In the genomic region with DNA sequence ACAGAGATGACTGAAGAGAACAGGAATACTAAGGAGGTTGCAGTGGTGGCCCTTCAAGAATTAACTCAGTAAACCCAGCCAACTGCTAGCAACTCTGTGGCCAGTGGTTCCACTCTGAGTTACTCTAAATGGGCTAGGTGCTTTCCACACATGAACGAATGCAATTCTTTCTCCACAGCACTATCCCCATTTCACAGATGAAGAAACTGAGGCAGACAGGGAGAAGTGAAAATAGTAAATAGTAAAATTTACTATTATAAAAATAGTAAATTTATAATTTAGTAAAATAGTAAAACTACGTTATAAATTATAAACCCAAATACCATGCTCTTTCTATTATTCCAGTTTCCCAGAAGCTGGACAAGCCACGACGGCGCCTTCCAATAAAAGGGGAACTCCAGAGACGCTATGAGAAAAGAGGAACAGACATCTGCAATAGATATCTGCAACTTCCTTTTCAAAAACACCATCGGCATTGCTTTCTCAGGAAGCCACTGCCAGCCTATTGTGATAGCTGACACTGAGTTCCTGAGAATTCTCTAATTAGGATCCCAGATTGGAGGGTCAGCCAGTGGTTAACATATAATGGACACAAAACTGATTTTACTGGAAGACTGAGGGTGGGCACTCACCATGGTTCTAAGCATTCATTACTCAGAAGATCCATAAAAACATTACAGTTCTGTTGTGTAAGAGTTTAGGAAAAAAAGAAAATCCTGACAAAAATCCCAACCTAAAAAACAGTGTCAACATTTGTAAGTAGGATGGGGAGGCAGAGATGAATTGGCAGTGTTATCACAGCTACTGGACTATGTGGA, we compare ENCODE assay signal across 11 cellular contexts. TPM values are rescaled to one million over a fixed set of nuclear protein-coding genes. Genes with fewer than 3 reads are reported as not detected.
DNase-seq lines count a peak whose midpoint lies in the region; ATAC-seq and TF ChIP-seq lines count a peak whose summit lies in the region.
"Had no signal": no experiment of that assay in that cellular context is flagged by ENCODE, and none has a peak within 500 bp of the region (broad histone marks: within the 10 kb centered on the region; RNA-seq: fewer than 3 reads in every experiment).

No MANE protein-coding gene starts in this region.

- H3K4me2 ChIP-seq in BLaER1 = peak overlapping the region; percentile 39

- peaks cover 100% of the 10 kb centered on the region for H4K20me1 ChIP-seq in BLaER1

- H3K4me1 ChIP-seq in BLaER1 = peaks cover 66% of the 10 kb centered on the region

- H3K9me3 Mint-ChIP-seq in activated T-helper 2 cell treated with anti-CD3 and anti-CD28 coated beads, Interferon-gamma antibody, Interleukin-2, Interleukin-4, amounts not matched to agents 10 μg/mL and 5 μg/mL and 100 μg/mL, durations not matched to agents 14 hours and 24 hours and 36 hours = no peaks in the 10 kb centered on the region
- H3K9me3 Mint-ChIP-seq in memory B cell = no peaks in the 10 kb centered on the region

- H3K4me3 ChIP-seq in BLaER1 = no peak overlapping the region
- H3K4me3 ChIP-seq: pancreas had no signal

- 0 out of 2 replicates have a peak overlapping the region, but pooled peaks have one; percentile 35 for H3K27ac ChIP-seq in BLaER1
- H3K27ac ChIP-seq: pancreas had no signal

- intact Hi-C loops in activated T-helper 2 cell treated with anti-CD3 and anti-CD28 coated beads, Interferon-gamma antibody, Interleukin-2, Interleukin-4, amounts not matched to agents 10 μg/mL and 5 μg/mL and 100 μg/mL, durations not matched to agents 14 hours and 24 hours and 36 hours (cut with micrococcal nuclease) = loop anchor here (1.0 to 2.0 kb wide), 3 partner anchors 11 to 51 kb away; no protein-coding TSS in a partner anchor

- H3K27ac Mint-ChIP-seq in activated T-helper 2 cell treated with anti-CD3 and anti-CD28 coated beads, Interferon-gamma antibody, Interleukin-2, Interleukin-4, amounts not matched to agents 10 μg/mL and 5 μg/mL and 100 μg/mL, durations not matched to agents 14 hours and 24 hours and 36 hours = peak overlapping the region; percentile 78
- peak overlapping the region; percentile 75 for H3K27ac Mint-ChIP-seq in memory B cell

- no peak for TF ChIP-seq CTCF in GM10266 (IDR thresholded peaks at IDR 0.05; ENCODE audit: control insufficient read depth, insufficient read depth, low read depth, missing control alignments)

- no peak for DNase-seq in activated T-helper 2 cell treated with anti-CD3 and anti-CD28 coated beads, Interferon-gamma antibody, Interleukin-2, Interleukin-4, amounts not matched to agents 10 μg/mL and 5 μg/mL and 100 μg/mL, durations not matched to agents 14 hours and 24 hours and 36 hours (ENCODE audit: low spot score)
- DNase-seq in memory B cell (ENCODE audit: low spot score in 2 of 2) = peak in 1 of 2 donors; percentile 41
- DNase-seq in GM10266 (ENCODE audit: extremely low spot score) = no peak
- DNase-seq in SW480 (ENCODE audit: low spot score) = no peak
- DNase-seq: activated gamma-delta T cell treated with Interleukin-2 at 50 U/mL for 16 hours, DND-41, pancreas had no signal

- H3K9ac ChIP-seq in BLaER1 = no peak overlapping the region

- H3K36me3 Mint-ChIP-seq in activated T-helper 2 cell treated with anti-CD3 and anti-CD28 coated beads, Interferon-gamma antibody, Interleukin-2, Interleukin-4, amounts not matched to agents 10 μg/mL and 5 μg/mL and 100 μg/mL, durations not matched to agents 14 hours and 24 hours and 36 hours (ENCODE audit: low read depth) = peaks cover 61% of the 10 kb centered on the region
- H3K36me3 Mint-ChIP-seq in memory B cell = peaks cover 13% of the 10 kb centered on the region

- peak overlapping the region; percentile 27 for H3K4me3 Mint-ChIP-seq in activated T-helper 2 cell treated with anti-CD3 and anti-CD28 coated beads, Interferon-gamma antibody, Interleukin-2, Interleukin-4, amounts not matched to agents 10 μg/mL and 5 μg/mL and 100 μg/mL, durations not matched to agents 14 hours and 24 hours and 36 hours (ENCODE audit: low read depth)
- peak overlapping the region; percentile 67 for H3K4me3 Mint-ChIP-seq in memory B cell

- no peaks in the 10 kb centered on the region for H3K9me3 ChIP-seq in BLaER1
- H3K9me3 ChIP-seq: pancreas had no signal

- peaks cover 82% of the 10 kb centered on the region for H3K4me1 Mint-ChIP-seq in activated T-helper 2 cell treated with anti-CD3 and anti-CD28 coated beads, Interferon-gamma antibody, Interleukin-2, Interleukin-4, amounts not matched to agents 10 μg/mL and 5 μg/mL and 100 μg/mL, durations not matched to agents 14 hours and 24 hours and 36 hours (ENCODE audit: low read depth)
- H3K4me1 Mint-ChIP-seq in memory B cell = peaks cover 49% of the 10 kb centered on the region

- no peaks in the 10 kb centered on the region for H3K27me3 ChIP-seq in BLaER1
- H3K27me3 ChIP-seq: pancreas had no signal

- no peaks in the 10 kb centered on the region for H3K27me3 Mint-ChIP-seq in activated T-helper 2 cell treated with anti-CD3 and anti-CD28 coated beads, Interferon-gamma antibody, Interleukin-2, Interleukin-4, amounts not matched to agents 10 μg/mL and 5 μg/mL and 100 μg/mL, durations not matched to agents 14 hours and 24 hours and 36 hours (ENCODE audit: low read depth)
- H3K27me3 Mint-ChIP-seq in memory B cell = no peaks in the 10 kb centered on the region

- ATAC-seq in HG03432 (IDR thresholded peaks at IDR 0.05; ENCODE audit: unreplicated experiment) = peak; percentile 47
- ATAC-seq in memory B cell (ENCODE audit: low read depth) = peak; percentile 95
- no peak for ATAC-seq in GM18517 (IDR thresholded peaks at IDR 0.05; ENCODE audit: unreplicated experiment)
- ATAC-seq in HG02588 (IDR thresholded peaks at IDR 0.05; ENCODE audit: unreplicated experiment) = no peak

- H3K36me3 ChIP-seq in BLaER1 = peaks cover 59% of the 10 kb centered on the region

RNA-seq across cellular contexts. Expression of a gene that starts 16.2 kb away (rescaled TPM):
- total RNA-seq in activated T-helper 2 cell treated with anti-CD3 and anti-CD28 coated beads, Interferon-gamma antibody, Interleukin-2, Interleukin-4, amounts not matched to agents 10 μg/mL and 5 μg/mL and 100 μg/mL, durations not matched to agents 14 hours and 24 hours and 36 hours = 320 and 330 TPM in 2 replicates

RNA-seq across cellular contexts. Expression of a gene that starts 47.7 kb away (rescaled TPM):
- total RNA-seq in activated T-helper 2 cell treated with anti-CD3 and anti-CD28 coated beads, Interferon-gamma antibody, Interleukin-2, Interleukin-4, amounts not matched to agents 10 μg/mL and 5 μg/mL and 100 μg/mL, durations not matched to agents 14 hours and 24 hours and 36 hours = 3.2 and 4.1 TPM in 2 replicates

Comparison
In these comparisons a context has a peak if more than half of its experiments do, and no peak if none do; other contexts are left out.
1. ATAC-seq: peak in HG03432 (single experiment) and memory B cell (single experiment); none in GM18517 (single experiment) and HG02588 (single experiment).